ENCODE assay signal across 27 cellular contexts in the genomic region with DNA sequence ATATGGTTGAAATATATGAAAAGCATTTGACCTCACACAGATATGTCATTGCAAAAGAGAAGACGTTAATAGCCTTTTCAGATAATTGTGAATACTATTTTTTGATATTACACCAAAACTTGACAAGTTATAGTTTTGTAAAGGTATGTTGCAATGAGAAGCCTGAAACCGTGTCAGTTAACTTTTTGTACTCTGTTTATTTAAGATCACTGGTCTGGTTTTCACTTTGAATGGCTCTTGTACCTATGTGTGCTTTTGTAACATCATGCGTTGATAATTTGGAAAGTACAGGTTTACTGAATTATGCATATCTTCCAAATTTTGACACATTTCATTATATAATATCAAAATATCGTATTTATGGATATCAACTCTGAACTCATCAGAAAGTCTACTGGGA.
"Had no signal": no experiment of that assay in that cellular context is flagged by ENCODE, and none has a peak within 500 bp of the region (broad histone marks: within the 10 kb centered on the region; RNA-seq: fewer than 3 reads in every experiment).

No MANE protein-coding gene starts in this region.

- H3K27ac ChIP-seq: stomach, suprapubic skin, testis, thoracic aorta, thyroid gland, tibial artery, tibial nerve, transverse colon, upper lobe of left lung, upper lobe of right lung, uterus, vagina had no signal

- H3K27me3 ChIP-seq: stomach, suprapubic skin, testis, thyroid gland, tibial artery, tibial nerve, transverse colon, upper lobe of left lung, upper lobe of right lung, uterus, vagina had no signal

- ATAC-seq: stimulated activated effector memory CD8-positive, alpha-beta T cell treated with anti-CD3 and anti-CD28 coated beads, Interleukin-12 subunit alpha, Interleukin-12 subunit beta, amount 100 ng/mL, for 72 hours; stimulated activated memory B cell treated with anti-CD40 and anti-IgM and Interleukin-4, amounts not matched to agents 10 μg/mL and 1 μg/mL and 100 μg/mL, for 72 hours; stimulated activated naive B cell treated with anti-CD40 and anti-IgM and Interleukin-4, amounts not matched to agents 10 μg/mL and 1 μg/mL and 100 μg/mL, for 72 hours; stimulated activated naive CD8-positive, alpha-beta T cell treated with anti-CD3 and anti-CD28 coated beads, Interleukin-15, amount 100 ng/mL, for 72 hours; stimulated activated naive CD8-positive, alpha-beta T cell treated with anti-CD3 and anti-CD28 coated beads, Interleukin-15, Interleukin-2, amounts not matched to agents 100 U/mL and 50 U/mL, for 24 hours; upper lobe of right lung had no signal

- FAIRE-seq: urothelium cell line had no signal

- H3K4me3 ChIP-seq: stomach, suprapubic skin, testis, thoracic aorta, thyroid gland, tibial artery, tibial nerve, transverse colon, upper lobe of left lung, upper lobe of right lung, uterus, vagina had no signal

- DNase-seq: stimulated activated CD4-positive, alpha-beta T cell treated with anti-CD3 and anti-CD28 coated beads, Interleukin-2, amount 100 ng/mL, for 48 hours; stimulated activated CD4-positive, alpha-beta T cell treated with anti-CD3 and anti-CD28 coated beads, Interleukin-4, amount 100 ng/mL, for 1 hour; stimulated activated CD4-positive, alpha-beta T cell treated with anti-CD3 and anti-CD28 coated beads, Interleukin-4, amount 100 ng/mL, for 24 hours; stimulated activated CD4-positive, alpha-beta T cell treated with anti-CD3 and anti-CD28 coated beads, Interleukin-4, amount 100 ng/mL, for 4 hours; stimulated activated CD8-positive, alpha-beta memory T cell treated with anti-CD3 and anti-CD28 coated beads, Interleukin-4, amount 100 ng/mL, for 48 hours; stimulated activated naive B cell treated with anti-CD40 and anti-IgM and Interleukin-4, amounts not matched to agents 10 μg/mL and 1 μg/mL and 100 μg/mL, for 72 hours; stimulated activated naive CD4-positive, alpha-beta T cell; stimulated activated naive CD4-positive, alpha-beta T cell treated with Interleukin-2 at 50 U/mL for 16 hours; stimulated activated naive CD8-positive, alpha-beta T cell treated with anti-CD3 and anti-CD28 coated beads, Interleukin-15, amount 100 ng/mL, for 72 hours; stimulated activated naive CD8-positive, alpha-beta T cell treated with anti-CD3 and anti-CD28 coated beads, Interleukin-15, Interleukin-2, amounts not matched to agents 100 U/mL and 50 U/mL, for 24 hours; stomach; substantia nigra; testis; thyroid gland; tibial artery; transverse colon; trophoblast cell; upper lobe of left lung; upper lobe of right lung; uterus had no signal

- H3K4me1 ChIP-seq: suprapubic skin, testis, thyroid gland, tibial artery, tibial nerve, transverse colon, upper lobe of left lung, upper lobe of right lung, uterus had no signal

- H3K9me3 ChIP-seq: stomach, suprapubic skin, testis, thoracic aorta, thyroid gland, tibial artery, tibial nerve, transverse colon, upper lobe of left lung, upper lobe of right lung, uterus, vagina had no signal

- H3K36me3 ChIP-seq: suprapubic skin, thoracic aorta, thyroid gland, transverse colon, upper lobe of left lung, upper lobe of right lung, uterus had no signal
